In genomic region chr3:155320934-155321333, GRCh38 we compare ENCODE assay signal across 2 cellular contexts.
TF ChIP-seq lines count a peak whose summit lies in the region.

No MANE protein-coding gene starts in this region.

TF ChIP-seq in K562, 482 proteins besides CTCF, POLR2A, EP300 and RAD21:
- TF ChIP-seq ZNF124 (CRISPR knock-in tag; IDR thresholded peaks at IDR 0.05) (no peak), ZNF316 (IDR thresholded peaks at IDR 0.05) (no peak), RBM25 (IDR thresholded peaks at IDR 0.05; ENCODE audit: low read depth, low read length, severe bottlenecking) (peak; percentile 69), PTBP1 (IDR thresholded peaks at IDR 0.05; ENCODE audit: low read depth, low read length) (no peak), BCOR (IDR thresholded peaks at IDR 0.05) (peak; percentile 62)

TF ChIP-seq in GM12891, 5 proteins besides CTCF, POLR2A, EP300 and RAD21:
- no peak for TF ChIP-seq POU2F2 (IDR thresholded peaks at IDR 0.05; ENCODE audit: low read depth, low read length)
- TF ChIP-seq POLR2AphosphoS5 (IDR thresholded peaks at IDR 0.05; ENCODE audit: low read depth, low read length), result no peak
- no peak for TF ChIP-seq SPI1 (IDR thresholded peaks at IDR 0.05; ENCODE audit: low read depth, low read length)
- no peak for TF ChIP-seq PAX5 (IDR thresholded peaks at IDR 0.05; ENCODE audit: insufficient read depth, low read length, severe bottlenecking)
- no peak for TF ChIP-seq TAF1 (IDR thresholded peaks at IDR 0.05; ENCODE audit: low read depth, low read length)
